ENCODE assay signal across 12 cellular contexts in the genomic region with DNA sequence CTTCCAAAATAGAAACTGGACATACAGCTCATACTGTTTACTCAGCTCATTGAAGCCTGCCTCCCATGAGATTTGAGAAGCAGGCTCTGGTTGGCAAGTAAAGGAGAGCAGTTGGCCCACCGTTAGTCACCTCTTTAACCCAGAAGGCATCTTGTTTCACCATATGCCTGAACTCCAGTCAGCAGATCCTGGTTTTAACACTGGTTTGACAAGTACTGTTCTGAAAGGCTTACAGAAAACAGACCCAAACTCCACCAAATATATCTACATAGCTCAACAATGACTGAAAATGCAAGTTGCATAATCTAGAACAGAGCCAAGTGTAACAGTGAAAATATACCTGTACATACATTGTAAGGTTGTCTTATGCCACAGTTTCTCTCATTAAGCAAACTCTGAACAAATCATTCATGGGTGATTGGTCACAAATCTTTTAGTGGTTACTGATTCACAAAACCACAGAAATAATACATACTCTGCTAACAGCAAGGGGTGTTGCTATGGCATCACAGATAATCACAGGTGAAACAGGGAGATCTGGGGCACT.
A peak's percentile ranks its signal among the peaks of the same experiment; 100 is the strongest.
DNase-seq lines count a peak whose midpoint lies in the region; ATAC-seq and TF ChIP-seq lines count a peak whose summit lies in the region.
"Had no signal": no experiment of that assay in that cellular context is flagged by ENCODE, and none has a peak within 500 bp of the region (broad histone marks: within the 10 kb centered on the region; RNA-seq: fewer than 3 reads in every experiment).

No MANE protein-coding gene starts in this region.

- H3K27me3 Mint-ChIP-seq in effector memory CD8-positive, alpha-beta T cell, result no peaks in the 10 kb centered on the region
- H3K27me3 Mint-ChIP-seq: CD8-positive, alpha-beta memory T cell had no signal

- no peaks in the 10 kb centered on the region for H4K20me1 ChIP-seq in BLaER1

- H3K9me3 Mint-ChIP-seq in effector memory CD8-positive, alpha-beta T cell, result no peaks in the 10 kb centered on the region
- H3K9me3 Mint-ChIP-seq: activated naive CD4-positive, alpha-beta T cell treated with anti-CD3 and anti-CD28 coated beads for 36 hours had no signal

- H3K27ac Mint-ChIP-seq in effector memory CD8-positive, alpha-beta T cell, result no peak overlapping the region
- H3K27ac Mint-ChIP-seq: activated naive CD4-positive, alpha-beta T cell treated with anti-CD3 and anti-CD28 coated beads for 36 hours; CD8-positive, alpha-beta memory T cell had no signal

- peak overlapping the region; percentile 26; the same call in 1 of the 2 replicates for H3K9ac ChIP-seq in BLaER1

- ATAC-seq in effector memory CD8-positive, alpha-beta T cell (replicated peaks), result no peak
- no peak for ATAC-seq in activated CD4-positive, CD25-positive, alpha-beta regulatory T cell treated with anti-CD3 and anti-CD28 coated beads, Interleukin-2, amount 50 U/mL, for 24 hours

- no peaks in the 10 kb centered on the region for H3K36me3 ChIP-seq in BLaER1
- H3K36me3 ChIP-seq: Peyer's patch had no signal

- H3K36me3 Mint-ChIP-seq in effector memory CD8-positive, alpha-beta T cell (ENCODE audit: insufficient read depth), result peaks cover 5% of the 10 kb centered on the region
- H3K36me3 Mint-ChIP-seq: CD8-positive, alpha-beta memory T cell had no signal

- H3K27ac ChIP-seq in BLaER1 (peak overlapping the region; percentile 50), VCaP (peak overlapping the region; percentile 32)
- H3K27ac ChIP-seq: Peyer's patch had no signal

- H3K4me1 Mint-ChIP-seq in effector memory CD8-positive, alpha-beta T cell (ENCODE audit: low read depth in 2 of 2), result no peaks in the 10 kb centered on the region
- H3K4me1 Mint-ChIP-seq: CD8-positive, alpha-beta memory T cell had no signal

- H3K4me3 ChIP-seq in BLaER1, result no peak overlapping the region
- H3K4me3 ChIP-seq: lung, Peyer's patch had no signal

- DNase-seq in HS-5 (ENCODE audit: low read depth), result peak; percentile 84
- peak; percentile 54 for DNase-seq in islet precursor cell
- DNase-seq in central memory CD4-positive, alpha-beta T cell, result no peak
- no peak for DNase-seq in effector memory CD8-positive, alpha-beta T cell
- DNase-seq in middle frontal gyrus (ENCODE audit: extremely low spot score, low spot score), result no peak
- DNase-seq: activated naive CD4-positive, alpha-beta T cell treated with anti-CD3 and anti-CD28 coated beads for 36 hours; CD8-positive, alpha-beta memory T cell; Peyer's patch had no signal

- no peak for TF ChIP-seq CTCF in VCaP (conservative IDR thresholded peaks at IDR 0.05)

- no peak overlapping the region for H3K4me3 Mint-ChIP-seq in effector memory CD8-positive, alpha-beta T cell
- H3K4me3 Mint-ChIP-seq: activated naive CD4-positive, alpha-beta T cell treated with anti-CD3 and anti-CD28 coated beads for 36 hours; CD8-positive, alpha-beta memory T cell had no signal

- H3K27me3 ChIP-seq in BLaER1, result no peaks in the 10 kb centered on the region
- H3K27me3 ChIP-seq: Peyer's patch had no signal

- H3K4me1 ChIP-seq in BLaER1, result peaks cover 42% of the 10 kb centered on the region
- H3K4me1 ChIP-seq: Peyer's patch had no signal

- no peaks in the 10 kb centered on the region for H3K9me3 ChIP-seq in BLaER1
- H3K9me3 ChIP-seq: Peyer's patch had no signal

- peak overlapping the region; percentile 76 for H3K4me2 ChIP-seq in BLaER1

Comparison
In these comparisons a context has a peak if more than half of its experiments do, and no peak if none do; other contexts are left out.
1. DNase-seq: peak in HS-5 (single experiment) and islet precursor cell (single experiment); none in central memory CD4-positive, alpha-beta T cell (single experiment), effector memory CD8-positive, alpha-beta T cell (0 of 3) and middle frontal gyrus (single experiment).